In genomic region chr17:43342601-43342905, GRCh38 we compare ENCODE assay signal across 23 cellular contexts. TPM values are rescaled to one million over a fixed set of nuclear protein-coding genes. Genes with fewer than 3 reads are reported as not detected.
DNase-seq lines count a peak whose midpoint lies in the region; ATAC-seq and TF ChIP-seq lines count a peak whose summit lies in the region.
"Had no signal": no experiment of that assay in that cellular context is flagged by ENCODE, and none has a peak within 500 bp of the region (broad histone marks: within the 10 kb centered on the region; RNA-seq: fewer than 3 reads in every experiment).

No MANE protein-coding gene starts in this region.

- DNase-seq in activated naive CD4-positive, alpha-beta T cell treated with anti-CD3 and anti-CD28 coated beads, Interleukin-2, amount 50 U/mL, for 72 hours (ENCODE audit: low spot score in 2 of 2), result no peak
- no peak for DNase-seq in activated naive CD4-positive, alpha-beta T cell treated with Interleukin-2 at 50 U/mL for 16 hours
- DNase-seq in NCI-H69 (lab: John Stamatoyannopoulos, UW) (peak; percentile 55), cardiac fibroblast (ENCODE audit: low read depth in 2 of 2) (peak; percentile 27 to 59), DMS 273 (lab: John Stamatoyannopoulos, UW; ENCODE audit: unreplicated experiment) (no peak), foreskin keratinocyte (no peak)
- no peak for DNase-seq in stimulated activated effector memory CD8-positive, alpha-beta T cell treated with anti-CD3 and anti-CD28 coated beads, Interleukin-12 subunit alpha, Interleukin-12 subunit beta, amount 100 ng/mL, for 72 hours (ENCODE audit: low spot score in 2 of 2)
- DNase-seq: activated CD8-positive, alpha-beta memory T cell treated with anti-CD3 and anti-CD28 coated beads, Interleukin-2, amount 50 U/mL, for 48 hours; CD8-positive, alpha-beta T cell; dermis blood vessel endothelial cell; DMS79; mammary epithelial cell; naive thymus-derived CD4-positive, alpha-beta T cell; NCI-H1436; NCI-H774; OCI-M1; posterior cingulate gyrus; SHP77; stimulated activated naive CD4-positive, alpha-beta T cell; SW 1271 had no signal

- H3K9me3 Mint-ChIP-seq in activated naive CD4-positive, alpha-beta T cell treated with anti-CD3 and anti-CD28 coated beads, Interleukin-2, amount 50 U/mL, for 72 hours, result peaks cover 0 to 3% of the 10 kb centered on the region in 2 donors
- peaks cover 5% of the 10 kb centered on the region for H3K9me3 Mint-ChIP-seq in stimulated activated effector memory CD8-positive, alpha-beta T cell treated with anti-CD3 and anti-CD28 coated beads, Interleukin-12 subunit alpha, Interleukin-12 subunit beta, amount 100 ng/mL, for 72 hours

- peaks cover 2% of the 10 kb centered on the region for H3K27me3 ChIP-seq in foreskin keratinocyte
- H3K27me3 ChIP-seq: tibial nerve had no signal

- peaks cover 0 to 8% of the 10 kb centered on the region in 2 donors for H3K36me3 Mint-ChIP-seq in activated naive CD4-positive, alpha-beta T cell treated with anti-CD3 and anti-CD28 coated beads, Interleukin-2, amount 50 U/mL, for 72 hours
- H3K36me3 Mint-ChIP-seq in stimulated activated effector memory CD8-positive, alpha-beta T cell treated with anti-CD3 and anti-CD28 coated beads, Interleukin-12 subunit alpha, Interleukin-12 subunit beta, amount 100 ng/mL, for 72 hours, result peaks cover 12% of the 10 kb centered on the region
- H3K36me3 Mint-ChIP-seq: CD8-positive, alpha-beta T cell had no signal

- H3K4me3 ChIP-seq in cardiac fibroblast (replicated peaks in 1 of 2; ENCODE audit: low read depth in 2 of 2, low read length in 2 of 2), result no peak overlapping the region
- H3K4me3 ChIP-seq: GM12878, tibial nerve had no signal

- TF ChIP-seq CTCF in cardiac fibroblast (IDR thresholded peaks at IDR 0.05; ENCODE audit: low read depth, low read length) (no peak), foreskin keratinocyte (conservative IDR thresholded peaks at IDR 0.05) (no peak)

- peak overlapping the region; percentile 87 to 92 for H3K27ac Mint-ChIP-seq in activated naive CD4-positive, alpha-beta T cell treated with anti-CD3 and anti-CD28 coated beads, Interleukin-2, amount 50 U/mL, for 72 hours
- H3K27ac Mint-ChIP-seq in stimulated activated effector memory CD8-positive, alpha-beta T cell treated with anti-CD3 and anti-CD28 coated beads, Interleukin-12 subunit alpha, Interleukin-12 subunit beta, amount 100 ng/mL, for 72 hours, result peak overlapping the region; percentile 82
- H3K27ac Mint-ChIP-seq: CD8-positive, alpha-beta T cell; naive thymus-derived CD4-positive, alpha-beta T cell had no signal

- peak overlapping the region; percentile 47 for H3K4me3 Mint-ChIP-seq in stimulated activated effector memory CD8-positive, alpha-beta T cell treated with anti-CD3 and anti-CD28 coated beads, Interleukin-12 subunit alpha, Interleukin-12 subunit beta, amount 100 ng/mL, for 72 hours
- H3K4me3 Mint-ChIP-seq: CD8-positive, alpha-beta T cell; naive thymus-derived CD4-positive, alpha-beta T cell had no signal

- no peak overlapping the region for H3K27ac ChIP-seq in foreskin keratinocyte
- H3K27ac ChIP-seq: HL-60, tibial nerve had no signal

- peaks cover 35% of the 10 kb centered on the region for H3K4me1 Mint-ChIP-seq in stimulated activated effector memory CD8-positive, alpha-beta T cell treated with anti-CD3 and anti-CD28 coated beads, Interleukin-12 subunit alpha, Interleukin-12 subunit beta, amount 100 ng/mL, for 72 hours

- H3K4me1 ChIP-seq in foreskin keratinocyte, result no peaks in the 10 kb centered on the region

- no peak for ATAC-seq in activated naive CD4-positive, alpha-beta T cell treated with anti-CD3 and anti-CD28 coated beads, Interleukin-2, amount 50 U/mL, for 72 hours
- no peak for ATAC-seq in stimulated activated effector memory CD8-positive, alpha-beta T cell treated with anti-CD3 and anti-CD28 coated beads, Interleukin-12 subunit alpha, Interleukin-12 subunit beta, amount 100 ng/mL, for 72 hours
- no peak for ATAC-seq in foreskin keratinocyte
- ATAC-seq: CD8-positive, alpha-beta T cell; GM12878; naive thymus-derived CD4-positive, alpha-beta T cell had no signal

RNA-seq across cellular contexts. Expression of gene ARL4D, which starts 56.2 kb away (rescaled TPM):
- total RNA-seq in activated naive CD4-positive, alpha-beta T cell treated with anti-CD3 and anti-CD28 coated beads, Interleukin-2, amount 50 U/mL, for 72 hours, result 1 to 10 TPM; 2.1 to 3.6 TPM
- total RNA-seq in foreskin keratinocyte, result 21.9 and 24.6 TPM in 2 replicates
- 26.9 and 30.9 TPM in 2 replicates for polyA plus RNA-seq in foreskin keratinocyte

Comparison
In these comparisons a context has a peak if more than half of its experiments do, and no peak if none do; other contexts are left out.
1. DNase-seq: peak in NCI-H69 (single experiment) and cardiac fibroblast (2 of 2); none in activated naive CD4-positive, alpha-beta T cell treated with anti-CD3 and anti-CD28 coated beads, Interleukin-2, amount 50 U/mL, for 72 hours (0 of 2), activated naive CD4-positive, alpha-beta T cell treated with Interleukin-2 at 50 U/mL for 16 hours (single experiment), stimulated activated effector memory CD8-positive, alpha-beta T cell treated with anti-CD3 and anti-CD28 coated beads, Interleukin-12 subunit alpha, Interleukin-12 subunit beta, amount 100 ng/mL, for 72 hours (0 of 2), DMS 273 (single experiment) and foreskin keratinocyte (0 of 2).